Comparison of ENCODE assay signal across 3 cellular contexts in genomic region chr10:24513155-24513554, GRCh38.
TF ChIP-seq lines count a peak whose summit lies in the region.

No MANE protein-coding gene starts in this region.

TF ChIP-seq in HEK293T, 16 proteins besides CTCF, POLR2A, EP300 and RAD21 (continued from another document):
- no peak for TF ChIP-seq ELF4 (IDR thresholded peaks at IDR 0.05)
- TF ChIP-seq LEF1 (IDR thresholded peaks at IDR 0.05; ENCODE audit: borderline replicate concordance), result no peak
- no peak for TF ChIP-seq ZNF384 (IDR thresholded peaks at IDR 0.05)
- no peak for TF ChIP-seq CTBP1 (IDR thresholded peaks at IDR 0.05; ENCODE audit: borderline replicate concordance)
- TF ChIP-seq FOXK2 (IDR thresholded peaks at IDR 0.05), result no peak
- TF ChIP-seq FOXM1 (IDR thresholded peaks at IDR 0.05; ENCODE audit: borderline replicate concordance), result no peak
- no peak for TF ChIP-seq PKNOX1 (IDR thresholded peaks at IDR 0.05)
- no peak for TF ChIP-seq HDGF (IDR thresholded peaks at IDR 0.05; ENCODE audit: borderline replicate concordance)
- TF ChIP-seq TARDBP (IDR thresholded peaks at IDR 0.05), result no peak
- no peak for TF ChIP-seq NFRKB (IDR thresholded peaks at IDR 0.05)
TF ChIP-seq in HEK293T: peak in this region for 0.

TF ChIP-seq in GM12878, 131 proteins besides CTCF, POLR2A, EP300 and RAD21 (continued from another document):
- no peak for TF ChIP-seq TBL1XR1 (IDR thresholded peaks at IDR 0.05; ENCODE audit: low read depth, low read length)
- no peak for TF ChIP-seq PML (IDR thresholded peaks at IDR 0.05; ENCODE audit: low read length)
- TF ChIP-seq POLR2AphosphoS2 (IDR thresholded peaks at IDR 0.05; ENCODE audit: low read depth, low read length), result no peak
- TF ChIP-seq IRF4 (IDR thresholded peaks at IDR 0.05; ENCODE audit: low read depth, low read length), result no peak
- TF ChIP-seq SUZ12 (IDR thresholded peaks at IDR 0.05; ENCODE audit: unreplicated experiment), result no peak
- no peak for TF ChIP-seq ASH2L (IDR thresholded peaks at IDR 0.05; ENCODE audit: borderline replicate concordance, low read depth)
- TF ChIP-seq E2F4 (IDR thresholded peaks at IDR 0.05; ENCODE audit: low read depth, low read length), result no peak

TF ChIP-seq in HepG2, 621 proteins besides CTCF, POLR2A, EP300 and RAD21 (continued from another document):
- TF ChIP-seq JUNB (CRISPR knock-in tag; IDR thresholded peaks at IDR 0.05; ENCODE audit: borderline replicate concordance) (no peak), ZNF768 (CRISPR knock-in tag; IDR thresholded peaks at IDR 0.05) (no peak), STAG1 (CRISPR knock-in tag; IDR thresholded peaks at IDR 0.05) (peak; percentile 56), ZNF503 (CRISPR knock-in tag; IDR thresholded peaks at IDR 0.05) (no peak), ATAD3A (CRISPR knock-in tag; IDR thresholded peaks at IDR 0.05) (no peak), GTF2F1 (IDR thresholded peaks at IDR 0.05; ENCODE audit: low read length) (no peak), SYNCRIP (IDR thresholded peaks at IDR 0.05; ENCODE audit: insufficient read depth, low read depth, low read length) (no peak)
TF ChIP-seq in HepG2: peak in this region for 1.
